10 cellular contexts compared by ENCODE assay signal in genomic region chr16:80974649-80975376, GRCh38. TPM values are rescaled to one million over a fixed set of nuclear protein-coding genes. Genes with fewer than 3 reads are reported as not detected.
DNase-seq lines count a peak whose midpoint lies in the region; ATAC-seq, FAIRE-seq and TF ChIP-seq lines count a peak whose summit lies in the region.
"Had no signal": no experiment of that assay in that cellular context is flagged by ENCODE, and none has a peak within 500 bp of the region (broad histone marks: within the 10 kb centered on the region; RNA-seq: fewer than 3 reads in every experiment).

No MANE protein-coding gene starts in this region.

- no peak for DNase-seq in BE2C
- DNase-seq in HCEC 1CT = peak; percentile 3
- DNase-seq in hepatocyte (ENCODE audit: low spot score) = no peak
- no peak for DNase-seq in D341Med (ENCODE audit: low spot score)
- DNase-seq in NCI-H2107 treated with DMSO at 0.1 percent for 48 hours (lab: John Stamatoyannopoulos, UW; ENCODE audit: unreplicated experiment) = no peak
- no peak for DNase-seq in frontal cortex (ENCODE audit: low spot score in 2 of 2)
- DNase-seq: SJCRH30 had no signal

- peaks cover 5% of the 10 kb centered on the region for H3K79me2 ChIP-seq in hepatocyte

- no peaks in the 10 kb centered on the region for H4K20me1 ChIP-seq in hepatocyte (ENCODE audit: insufficient read depth, poor library complexity, severe bottlenecking)

- peaks cover 21% of the 10 kb centered on the region for H3K36me3 ChIP-seq in BE2C
- H3K36me3 ChIP-seq in hepatocyte (replicated peaks; ENCODE audit: insufficient read depth, low read depth) = no peaks in the 10 kb centered on the region

- H3K4me3 ChIP-seq in BE2C (ENCODE audit: low read depth, low read length) (no peak overlapping the region), hepatocyte (no peak overlapping the region)
- H3K4me3 ChIP-seq: esophagus muscularis mucosa, SJCRH30 had no signal

- H3K4me3 Mint-ChIP-seq in activated T-helper 17 cell treated with anti-CD3 and anti-CD28 coated beads, Interleukin-2, amount 50 U/mL, for 72 hours = no peak overlapping the region

- peak overlapping the region; percentile 21 for H3K27ac Mint-ChIP-seq in activated T-helper 17 cell treated with anti-CD3 and anti-CD28 coated beads, Interleukin-2, amount 50 U/mL, for 72 hours

- H3K27me3 ChIP-seq in BE2C = no peaks in the 10 kb centered on the region
- no peaks in the 10 kb centered on the region for H3K27me3 ChIP-seq in hepatocyte
- H3K27me3 ChIP-seq: esophagus muscularis mucosa, SJCRH30 had no signal

- H3K4me1 Mint-ChIP-seq in activated T-helper 17 cell treated with anti-CD3 and anti-CD28 coated beads, Interleukin-2, amount 50 U/mL, for 72 hours = peaks cover 6% of the 10 kb centered on the region

- no peak overlapping the region for H3K4me2 ChIP-seq in hepatocyte

- no peaks in the 10 kb centered on the region for H3K9me3 ChIP-seq in BE2C
- no peaks in the 10 kb centered on the region for H3K9me3 ChIP-seq in hepatocyte (ENCODE audit: low read depth)
- H3K9me3 ChIP-seq: esophagus muscularis mucosa, SJCRH30 had no signal

- 75% methylated on average over 6 of the region's 6 CpGs for WGBS in hepatocyte (ENCODE audit: low lambda C conversion rate, missing lambda C conversion rate)

- FAIRE-seq in frontal cortex (lab: Jason Lieb, UNC) = no peak

- H3K27me3 Mint-ChIP-seq in activated T-helper 17 cell treated with anti-CD3 and anti-CD28 coated beads, Interleukin-2, amount 50 U/mL, for 72 hours = no peaks in the 10 kb centered on the region

- H3K36me3 Mint-ChIP-seq in activated T-helper 17 cell treated with anti-CD3 and anti-CD28 coated beads, Interleukin-2, amount 50 U/mL, for 72 hours (ENCODE audit: low read depth) = peaks cover 79% of the 10 kb centered on the region

- no peaks in the 10 kb centered on the region for H3K9me3 Mint-ChIP-seq in activated T-helper 17 cell treated with anti-CD3 and anti-CD28 coated beads, Interleukin-2, amount 50 U/mL, for 72 hours

- no peaks in the 10 kb centered on the region for H3K9me2 ChIP-seq in hepatocyte (replicated peaks; ENCODE audit: insufficient read depth)

- TF ChIP-seq CTCF in BE2C (IDR thresholded peaks at IDR 0.05; ENCODE audit: low read depth, low read length) (peak; percentile 42), hepatocyte (IDR thresholded peaks at IDR 0.05; ENCODE audit: poor library complexity) (peak; percentile 32)

- H3K27ac ChIP-seq in hepatocyte = no peak overlapping the region
- H3K27ac ChIP-seq: esophagus muscularis mucosa, SJCRH30 had no signal

- ATAC-seq in activated T-helper 17 cell treated with anti-CD3 and anti-CD28 coated beads, Interleukin-2, amount 50 U/mL, for 72 hours (replicated peaks) = no peak
- ATAC-seq in GM19023 (IDR thresholded peaks at IDR 0.05; ENCODE audit: unreplicated experiment) = no peak

- H3K4me1 ChIP-seq in BE2C (no peaks in the 10 kb centered on the region), hepatocyte (ENCODE audit: insufficient read depth) (no peaks in the 10 kb centered on the region)
- H3K4me1 ChIP-seq: SJCRH30 had no signal

- H2AFZ ChIP-seq in hepatocyte = no peak overlapping the region

RNA-seq across cellular contexts. Expression of gene CMC2, which starts 31.9 kb away (rescaled TPM):
- 65.0 TPM for polyA plus RNA-seq in BE2C (2012; ENCODE audit: insufficient read depth, insufficient read length, low read depth)
- 100 to 1,000 TPM in 1 of 2 donors, 10 to 100 TPM in 1; 78.8 to 138 TPM for total RNA-seq in activated T-helper 17 cell treated with anti-CD3 and anti-CD28 coated beads, Interleukin-2, amount 50 U/mL, for 72 hours
- total RNA-seq in hepatocyte = 47.4 and 77.6 TPM in 2 replicates
- polyA plus RNA-seq in hepatocyte = 132 and 133 TPM in 2 replicates
- 37.9 TPM for total RNA-seq in frontal cortex

RNA-seq across cellular contexts. Expression of gene CENPN, which starts 32.2 kb away (rescaled TPM):
- 11.8 TPM for polyA plus RNA-seq in BE2C (2012; ENCODE audit: insufficient read depth, insufficient read length, low read depth)
- total RNA-seq in activated T-helper 17 cell treated with anti-CD3 and anti-CD28 coated beads, Interleukin-2, amount 50 U/mL, for 72 hours = 10 to 100 TPM; 34.1 to 51.0 TPM
- total RNA-seq in hepatocyte = 13.6 and 14.2 TPM in 2 replicates
- 16.4 and 16.8 TPM in 2 replicates for polyA plus RNA-seq in hepatocyte
- total RNA-seq in frontal cortex = 4.5 TPM
